In the genomic region with DNA sequence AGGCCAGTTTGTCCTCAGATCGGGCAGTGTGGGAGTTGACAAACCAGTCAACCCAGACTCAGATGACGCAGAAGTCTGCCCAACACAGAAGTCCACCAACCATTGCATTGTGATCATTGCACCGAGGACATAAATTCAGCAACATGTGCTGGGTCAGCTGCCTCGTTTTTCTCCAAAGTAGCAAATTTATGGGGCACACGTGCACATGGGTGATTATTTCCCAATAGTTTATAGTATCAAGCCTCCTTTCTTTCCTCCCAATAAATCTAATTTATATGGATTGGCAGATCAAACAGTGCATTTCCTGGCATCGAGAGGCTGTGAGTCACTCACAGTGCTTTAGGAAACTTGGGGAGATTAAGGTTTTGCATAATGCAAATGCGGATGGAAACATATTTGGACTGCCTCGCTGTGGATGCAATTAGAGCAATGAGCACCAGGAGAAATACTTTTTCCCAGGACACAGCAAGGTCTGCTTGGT, we compare ENCODE assay signal across 25 cellular contexts.
DNase-seq lines count a peak whose midpoint lies in the region; ATAC-seq, FAIRE-seq and TF ChIP-seq lines count a peak whose summit lies in the region.
"Had no signal": no experiment of that assay in that cellular context is flagged by ENCODE, and none has a peak within 500 bp of the region (broad histone marks: within the 10 kb centered on the region; RNA-seq: fewer than 3 reads in every experiment).

No MANE protein-coding gene starts in this region.

- H4K8ac ChIP-seq in neuronal stem cell (ENCODE audit: low read depth, low read length), result no peak overlapping the region

- DNase-seq in AG09309 (ENCODE audit: low read depth), result peak; percentile 77
- DNase-seq in M059J (ENCODE audit: low read depth), result peak; percentile 32
- no peak for DNase-seq in neuronal stem cell (ENCODE audit: low spot score)
- no peak for DNase-seq in NCI-H1436 (lab: John Stamatoyannopoulos, UW)
- DNase-seq in NCI-H2227 (lab: John Stamatoyannopoulos, UW; ENCODE audit: unreplicated experiment), result no peak
- DNase-seq in GM19240 (ENCODE audit: insufficient read length, low spot score), result no peak
- DNase-seq: activated CD4-positive, CD25-positive, alpha-beta regulatory T cell treated with anti-CD3 and anti-CD28 coated beads, Interleukin-2, amount 50 U/mL, for 72 hours; activated CD8-positive, alpha-beta T cell treated with anti-CD3 and anti-CD28 coated beads, Interleukin-2, amount 10 ng/mL, durations not matched to agents 7 days and 5 days; activated gamma-delta T cell treated with Interleukin-2 at 50 U/mL for 16 hours; activated T-cell treated with anti-CD3 and anti-CD28 coated beads, Interleukin-2, amount 50 U/mL, for 1 hour; adrenal gland; foreskin keratinocyte; HCEC 1CT; left lung; naive thymus-derived CD8-positive, alpha-beta T cell; NCI-H446 treated with DMSO at 0.1 percent for 48 hours; stimulated activated CD4-positive, alpha-beta T cell treated with anti-CD3 and anti-CD28 coated beads, Interleukin-1b, Interleukin-23, amount 100 ng/mL, for 48 hours; substantia nigra; upper lobe of right lung had no signal

- no peak for TF ChIP-seq CTCF in AG09309 (IDR thresholded peaks at IDR 0.05; ENCODE audit: control insufficient read depth, insufficient read depth, low read depth, low read length, missing control alignments)

- H3K4me2 ChIP-seq in neuronal stem cell (ENCODE audit: insufficient read depth, low read length, poor library complexity, severe bottlenecking), result no peak overlapping the region
- H3K4me2 ChIP-seq: KMS-11 had no signal

- H3K9ac ChIP-seq in neuronal stem cell (ENCODE audit: low read depth, low read length, poor library complexity), result no peak overlapping the region
- H3K9ac ChIP-seq: KMS-11, parathyroid adenoma had no signal

- no peak overlapping the region for H2BK5ac ChIP-seq in neuronal stem cell (ENCODE audit: low read length)

- H3K9me3 ChIP-seq in neuronal stem cell (replicated peaks in 1 of 2; ENCODE audit: control insufficient read depth in 2 of 2, insufficient read depth in 1 of 2, low read depth in 1 of 2, low read length in 2 of 2), result no peaks in the 10 kb centered on the region
- H3K9me3 ChIP-seq: adrenal gland, left lung, upper lobe of right lung had no signal

- peaks cover 0 to 19% (median 0%) of the 10 kb centered on the region in 3 experiments for H3K27me3 ChIP-seq in neuronal stem cell (ENCODE audit: control insufficient read depth in 3 of 3, insufficient read depth in 3 of 3, low read depth in 1 of 3, low read length in 3 of 3)
- H3K27me3 ChIP-seq: adrenal gland, cardiac muscle cell, left lung, upper lobe of right lung had no signal

- H3K4me1 ChIP-seq in neuronal stem cell (ENCODE audit: control insufficient read depth in 2 of 2, insufficient read depth in 1 of 2, low read depth in 1 of 2, low read length in 2 of 2), result peaks cover 2 to 4% of the 10 kb centered on the region in 2 donors
- H3K4me1 ChIP-seq: adrenal gland, foreskin keratinocyte, left lung, parathyroid adenoma, upper lobe of right lung had no signal

- H3K36me3 ChIP-seq in neuronal stem cell (replicated peaks in 1 of 2; ENCODE audit: control insufficient read depth in 2 of 2, insufficient read depth in 2 of 2, low read length in 2 of 2), result no peaks in the 10 kb centered on the region
- H3K36me3 ChIP-seq: adrenal gland, cardiac muscle cell, left lung, upper lobe of right lung had no signal

- no peak overlapping the region for H2BK120ac ChIP-seq in neuronal stem cell (ENCODE audit: low read depth, low read length)

- H2AFZ ChIP-seq in neuronal stem cell (ENCODE audit: low read length), result no peak overlapping the region
- H2AFZ ChIP-seq: parathyroid adenoma had no signal

- H2BK12ac ChIP-seq in neuronal stem cell (ENCODE audit: low read length), result no peak overlapping the region

- no peak overlapping the region for H2AK5ac ChIP-seq in neuronal stem cell (ENCODE audit: low read depth, low read length)

- H3K23ac ChIP-seq in neuronal stem cell (ENCODE audit: low read depth, low read length, poor library complexity), result no peak overlapping the region

- FAIRE-seq in endometrium (lab: Jason Lieb, UNC), result peak; percentile 57
- FAIRE-seq: GM18507 had no signal

- H3K79me1 ChIP-seq in neuronal stem cell (ENCODE audit: low read depth, low read length), result no peaks in the 10 kb centered on the region

- H3K4me3 ChIP-seq in AG09309 (ENCODE audit: control insufficient read depth, low read depth, low read length) (no peak overlapping the region), neuronal stem cell (ENCODE audit: low read length in 2 of 2) (no peak overlapping the region)
- H3K4me3 ChIP-seq: adrenal gland, cardiac muscle cell, left lung, upper lobe of right lung had no signal

- H3K27ac ChIP-seq in neuronal stem cell (replicated peaks; ENCODE audit: low read length), result no peak overlapping the region
- H3K27ac ChIP-seq: adrenal gland, cardiac muscle cell, foreskin keratinocyte, KMS-11, left lung, parathyroid adenoma, upper lobe of right lung had no signal

- no peak overlapping the region for H3K18ac ChIP-seq in neuronal stem cell (ENCODE audit: low read length)

- peak overlapping the region; percentile 28 for H3K14ac ChIP-seq in neuronal stem cell (ENCODE audit: low read length)

- no CpG with 5 or more reads among the region's 8 CpGs for WGBS in neuronal stem cell (ENCODE audit: extremely low coverage in 2 of 2, insufficient read length in 2 of 2, insufficient replicate concordance in 1 of 2), 2 donors

- no peak overlapping the region for H3K4ac ChIP-seq in neuronal stem cell (ENCODE audit: low read length)

- no peak for ATAC-seq in HG03135 (IDR thresholded peaks at IDR 0.05; ENCODE audit: unreplicated experiment)
- ATAC-seq: activated CD8-positive, alpha-beta T cell treated with anti-CD3 and anti-CD28 coated beads, Interleukin-2, amount 10 ng/mL, durations not matched to agents 7 days and 5 days; foreskin keratinocyte; left lung; naive thymus-derived CD8-positive, alpha-beta T cell; upper lobe of right lung had no signal

- no peak overlapping the region for H4K91ac ChIP-seq in neuronal stem cell (ENCODE audit: low read depth, low read length, poor library complexity)

- no peak overlapping the region for H2BK15ac ChIP-seq in neuronal stem cell (ENCODE audit: low read length)

Comparison
In these comparisons a context has a peak if more than half of its experiments do, and no peak if none do; other contexts are left out.
1. DNase-seq: peak in AG09309 (single experiment) and M059J (single experiment); none in neuronal stem cell (single experiment), NCI-H1436 (single experiment), NCI-H2227 (single experiment) and GM19240 (single experiment).